In genomic region chr19:10416083-10416379, GRCh38 we compare ENCODE assay signal across 8 cellular contexts.
DNase-seq lines count a peak whose midpoint lies in the region; ATAC-seq and TF ChIP-seq lines count a peak whose summit lies in the region.

No MANE protein-coding gene starts in this region.

- no peak for TF ChIP-seq CTCF in AG09309 (IDR thresholded peaks at IDR 0.05; ENCODE audit: control insufficient read depth, insufficient read depth, low read depth, low read length, missing control alignments)

- peak overlapping the region; percentile 75 for H3K4me3 ChIP-seq in AG09309 (ENCODE audit: control insufficient read depth, low read depth, low read length)
- peak overlapping the region; percentile 67 for H3K4me3 ChIP-seq in HUES6 (ENCODE audit: low read depth, low read length)
- H3K4me3 ChIP-seq in mucosa of stomach (ENCODE audit: low read length), result no peak overlapping the region

- no peak for DNase-seq in AG09309 (ENCODE audit: low read depth)
- DNase-seq in central memory CD8-positive, alpha-beta T cell (ENCODE audit: low spot score in 2 of 2), result no peak
- no peak for DNase-seq in NCI-H345 treated with DMSO at 0.1 percent for 48 hours (lab: John Stamatoyannopoulos, UW; ENCODE audit: unreplicated experiment)
- no peak for DNase-seq in activated effector memory CD4-positive, alpha-beta T cell treated with Interleukin-2 at 50 U/mL for 16 hours

- peaks cover 42% of the 10 kb centered on the region for H3K27me3 Mint-ChIP-seq in central memory CD8-positive, alpha-beta T cell

- ATAC-seq in central memory CD8-positive, alpha-beta T cell (replicated peaks; ENCODE audit: extremely low read depth, poor library complexity, severe bottlenecking), result no peak
- ATAC-seq in HG03378 (IDR thresholded peaks at IDR 0.05; ENCODE audit: unreplicated experiment) (no peak), HG03457 (IDR thresholded peaks at IDR 0.05; ENCODE audit: unreplicated experiment) (no peak)

- peaks cover 53% of the 10 kb centered on the region for H3K27me3 ChIP-seq in HUES6 (ENCODE audit: control insufficient read depth, insufficient read depth, low read length)
- peaks cover 53% of the 10 kb centered on the region for H3K27me3 ChIP-seq in mucosa of stomach (ENCODE audit: control insufficient read depth, insufficient read depth, low read length)

- peak overlapping the region; percentile 96 for H3K27ac Mint-ChIP-seq in central memory CD8-positive, alpha-beta T cell (ENCODE audit: low read depth)

- H3K9me3 Mint-ChIP-seq in central memory CD8-positive, alpha-beta T cell, result no peaks in the 10 kb centered on the region

- H3K36me3 ChIP-seq in HUES6 (ENCODE audit: control insufficient read depth, insufficient read depth, low read length) (no peaks in the 10 kb centered on the region), mucosa of stomach (ENCODE audit: control insufficient read depth, insufficient read depth, low read length) (no peaks in the 10 kb centered on the region)

- H3K4me1 Mint-ChIP-seq in central memory CD8-positive, alpha-beta T cell, result peaks cover 51% of the 10 kb centered on the region

- peak overlapping the region; percentile 39 for H3K9ac ChIP-seq in HUES6 (ENCODE audit: low read length)
- H3K9ac ChIP-seq in mucosa of stomach (ENCODE audit: low read length), result peak overlapping the region; percentile 14

- peak overlapping the region; percentile 68 for H3K4me3 Mint-ChIP-seq in central memory CD8-positive, alpha-beta T cell

- H3K36me3 Mint-ChIP-seq in central memory CD8-positive, alpha-beta T cell (ENCODE audit: insufficient read depth), result peaks cover 20% of the 10 kb centered on the region

- H3K9me3 ChIP-seq in HUES6 (ENCODE audit: control insufficient read depth, insufficient read depth, low read depth, low read length), result no peaks in the 10 kb centered on the region
- H3K9me3 ChIP-seq in mucosa of stomach (ENCODE audit: control insufficient read depth, low read length), result no peaks in the 10 kb centered on the region

- peaks cover 22% of the 10 kb centered on the region for H3K4me1 ChIP-seq in HUES6 (ENCODE audit: control insufficient read depth, insufficient read depth, low read length)
- peaks cover 7% of the 10 kb centered on the region for H3K4me1 ChIP-seq in mucosa of stomach (ENCODE audit: control insufficient read depth, insufficient read depth, low read length)

- H3K27ac ChIP-seq in HUES6 (ENCODE audit: low read depth, low read length), result no peak overlapping the region
